In genomic region chr4:38939150-38939549, GRCh38 we compare ENCODE assay signal across 11 cellular contexts.
DNase-seq lines count a peak whose midpoint lies in the region; ATAC-seq, FAIRE-seq and TF ChIP-seq lines count a peak whose summit lies in the region.
"Had no signal": no experiment of that assay in that cellular context is flagged by ENCODE, and none has a peak within 500 bp of the region (broad histone marks: within the 10 kb centered on the region; RNA-seq: fewer than 3 reads in every experiment).

No MANE protein-coding gene starts in this region.

- CTCF ChIA-PET in RWPE1 (lab: Yijun Ruan, JAX) = no interaction called here

- TF ChIP-seq CTCF in RWPE1 (conservative IDR thresholded peaks at IDR 0.05; ENCODE audit: low read depth) = no peak
- no peak for TF ChIP-seq CTCF in suprapubic skin (IDR thresholded peaks at IDR 0.05)

- no peaks in the 10 kb centered on the region for H3K9me3 ChIP-seq in suprapubic skin

- H3K27me3 ChIP-seq in suprapubic skin = no peaks in the 10 kb centered on the region

- no peak overlapping the region for H3K4me3 ChIP-seq in suprapubic skin
- H3K4me3 ChIP-seq: coronary artery had no signal

- peak; percentile 93 for ATAC-seq in GM19043 (IDR thresholded peaks at IDR 0.05; ENCODE audit: low read depth, unreplicated experiment)
- ATAC-seq in HG02759 (IDR thresholded peaks at IDR 0.05; ENCODE audit: unreplicated experiment) = peak; percentile 88
- peak; percentile 93 for ATAC-seq in HG03520 (IDR thresholded peaks at IDR 0.05; ENCODE audit: unreplicated experiment)

- H3K36me3 ChIP-seq in suprapubic skin = peaks cover 87% of the 10 kb centered on the region

- WGBS in suprapubic skin = 84% methylated on average over 1 of the region's 1 CpG

- H3K4me1 ChIP-seq in suprapubic skin = no peaks in the 10 kb centered on the region

- H3K27ac ChIP-seq in RWPE1 = no peak overlapping the region
- H3K27ac ChIP-seq in suprapubic skin = no peak overlapping the region
- H3K27ac ChIP-seq: C4-2B, coronary artery had no signal

- FAIRE-seq in GM12891 (lab: Jason Lieb, UNC) = peak; percentile 80

- POLR2A ChIA-PET in RWPE1 (lab: Yijun Ruan, JAX; ENCODE audit: low non-redundant PET) = no interaction called here

- TF ChIP-seq EP300 in suprapubic skin (IDR thresholded peaks at IDR 0.05) = no peak

- peak; percentile 42 for DNase-seq in GM12891 (ENCODE audit: insufficient read length, low spot score)
- no peak for DNase-seq in NAMALWA (ENCODE audit: low spot score)
- DNase-seq in RWPE1 (ENCODE audit: low spot score) = no peak
- no peak for DNase-seq in suprapubic skin (ENCODE audit: low spot score in 2 of 2)
- no peak for DNase-seq in HPDE6-E6E7 (ENCODE audit: extremely low spot score)
- DNase-seq: NCI-H345 had no signal

- TF ChIP-seq POLR2A in GM12891 (IDR thresholded peaks at IDR 0.05; ENCODE audit: low read depth, low read length) (no peak), suprapubic skin (IDR thresholded peaks at IDR 0.05) (no peak)

TF ChIP-seq in GM12891, 5 proteins besides CTCF, POLR2A, EP300 and RAD21:
- TF ChIP-seq PAX5 (IDR thresholded peaks at IDR 0.05; ENCODE audit: insufficient read depth, low read length, severe bottlenecking) (no peak), SPI1 (IDR thresholded peaks at IDR 0.05; ENCODE audit: low read depth, low read length) (peak; percentile 77)
